ENCODE assay signal across 11 cellular contexts in the genomic region with DNA sequence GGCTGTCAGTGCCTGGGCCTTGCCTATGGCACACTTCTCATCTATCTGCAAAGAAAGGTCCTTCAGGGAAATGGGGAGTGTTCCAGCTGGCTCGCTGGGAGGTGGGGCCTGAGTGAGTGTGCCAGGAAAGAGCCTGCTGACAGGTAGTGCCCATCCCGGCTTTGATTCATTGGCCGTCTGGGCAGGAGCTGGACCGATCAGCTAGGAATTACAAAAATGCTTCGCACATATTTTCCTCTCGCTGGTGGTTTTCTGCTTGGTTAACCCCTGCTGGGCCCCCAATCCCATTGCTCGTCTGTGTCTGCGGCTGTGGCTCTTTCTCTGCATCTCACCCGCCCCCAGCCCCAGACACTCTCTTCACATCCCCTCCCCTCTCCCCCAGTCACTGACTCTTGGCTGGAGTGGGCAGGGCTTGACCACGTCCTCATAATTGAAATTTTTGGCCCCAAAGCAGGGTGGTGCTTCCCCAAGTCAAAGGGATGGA. TPM values are rescaled to one million over a fixed set of nuclear protein-coding genes. Genes with fewer than 3 reads are reported as not detected.
A peak's percentile ranks its signal among the peaks of the same experiment; 100 is the strongest.
DNase-seq lines count a peak whose midpoint lies in the region; ATAC-seq lines count a peak whose summit lies in the region.
"Had no signal": no experiment of that assay in that cellular context is flagged by ENCODE, and none has a peak within 500 bp of the region (broad histone marks: within the 10 kb centered on the region; RNA-seq: fewer than 3 reads in every experiment).

No MANE protein-coding gene starts in this region.

- ATAC-seq in HG03108 (IDR thresholded peaks at IDR 0.05; ENCODE audit: unreplicated experiment): no peak

- no peaks in the 10 kb centered on the region for H3K27me3 ChIP-seq in MG63

- DNase-seq in Caki2 (ENCODE audit: low read depth) (peak; percentile 99), MG63 (peak; percentile 95), cerebellum (ENCODE audit: low spot score) (peak; percentile 70), mucosa of gallbladder (ENCODE audit: low spot score) (peak; percentile 67), T-helper 1 cell (no peak), HuH-7.5 (ENCODE audit: low spot score) (no peak)
- no peak for DNase-seq in activated CD4-positive, alpha-beta T cell treated with anti-CD3 and anti-CD28 coated beads for 48 hours
- DNase-seq: stimulated activated CD4-positive, alpha-beta T cell treated with anti-CD3 and anti-CD28 coated beads, Interleukin-4, amount 100 ng/mL, for 1 hour; tibial artery had no signal

- H3K9me3 ChIP-seq in MG63: no peaks in the 10 kb centered on the region
- H3K9me3 ChIP-seq: tibial artery had no signal

- in situ Hi-C loops in Caki2 (cut with HindIII; ENCODE audit: low pct_unique_long_range_greater_than_20kb, low sequenced_read_pairs): no loop called here

- peaks cover 3% of the 10 kb centered on the region; the same call in 1 of the 2 replicates for H3K36me3 ChIP-seq in MG63
- H3K36me3 ChIP-seq: tibial artery had no signal

- H3K4me3 ChIP-seq in MG63: no peak overlapping the region
- H3K4me3 ChIP-seq: tibial artery had no signal

RNA-seq across cellular contexts. Expression of a gene that starts 10.8 kb away (rescaled TPM):
- total RNA-seq in Caki2 (2014; rRNA removed; shearing (Covaris generic); ENCODE audit: low replicate concordance): 35.7 and 35.8 TPM in 2 replicates
- total RNA-seq in MG63 (2014; rRNA removed; shearing (Covaris generic); ENCODE audit: low replicate concordance): 11.1 and 13.0 TPM in 2 replicates
- 0.09 TPM for total RNA-seq in cerebellum
- 17.8 TPM for total RNA-seq in mucosa of gallbladder

RNA-seq across cellular contexts. Expression of a gene that starts 30.9 kb away (rescaled TPM):
- not detected in 2 replicates for total RNA-seq in Caki2 (2014; rRNA removed; shearing (Covaris generic); ENCODE audit: low replicate concordance)
- not detected in 2 replicates for total RNA-seq in MG63 (2014; rRNA removed; shearing (Covaris generic); ENCODE audit: low replicate concordance)
- 0.27 TPM for total RNA-seq in cerebellum
- 4.7 TPM for total RNA-seq in mucosa of gallbladder
- total RNA-seq: SK-MEL-5 had no signal

RNA-seq across cellular contexts. Expression of a gene that starts 53.6 kb away (rescaled TPM):
- total RNA-seq in Caki2 (2014; rRNA removed; shearing (Covaris generic); ENCODE audit: low replicate concordance): 14.0 and 16.0 TPM in 2 replicates
- total RNA-seq in MG63 (2014; rRNA removed; shearing (Covaris generic); ENCODE audit: low replicate concordance): 2.3 and 4.1 TPM in 2 replicates
- 4.9 TPM for total RNA-seq in cerebellum
- total RNA-seq in mucosa of gallbladder: 19.1 TPM

Comparison
In these comparisons a context has a peak if more than half of its experiments do, and no peak if none do; other contexts are left out.
1. DNase-seq: peak in Caki2 (single experiment), MG63 (single experiment), cerebellum (single experiment) and mucosa of gallbladder (single experiment); none in T-helper 1 cell (0 of 5), activated CD4-positive, alpha-beta T cell treated with anti-CD3 and anti-CD28 coated beads for 48 hours (single experiment) and HuH-7.5 (single experiment).
2. RNA of a gene that starts 10.8 kb away (total RNA-seq): 35.7 to 35.8 TPM in Caki2, 17.8 TPM in mucosa of gallbladder (single experiment) and 11.1 to 13.0 TPM in MG63; 0.09 TPM in cerebellum (single experiment); every median in the first group is over 10 times any median in the second.